Comparison of ENCODE assay signal across 21 cellular contexts in genomic region chr4:17060230-17060629, GRCh38.
"Had no signal": no experiment of that assay in that cellular context is flagged by ENCODE, and none has a peak within 500 bp of the region (broad histone marks: within the 10 kb centered on the region; RNA-seq: fewer than 3 reads in every experiment).

No MANE protein-coding gene starts in this region.

- H3K4me3 Mint-ChIP-seq: activated CD4-positive, alpha-beta memory T cell treated with anti-CD3 and anti-CD28 coated beads, Interleukin-2, amount 10 ng/mL, durations not matched to agents 7 days and 5 days; activated naive CD4-positive, alpha-beta T cell treated with anti-CD3 and anti-CD28 coated beads for 36 hours; activated naive CD8-positive, alpha-beta T cell treated with anti-CD3 and anti-CD28 coated beads, Interleukin-2, amount 10 ng/mL, durations not matched to agents 7 days and 5 days; activated T-cell treated with anti-CD3 and anti-CD28 coated beads, Interleukin-2, amount 50 U/mL, for 72 hours; natural killer cell treated with Interleukin-12 subunit alpha and Interleukin-12 subunit beta and Interleukin-15 and Interleukin-18, amount 100 ng/mL, for 72 hours; stimulated activated naive CD8-positive, alpha-beta T cell treated with anti-CD3 and anti-CD28 coated beads, Interleukin-15, Interleukin-2, amounts not matched to agents 100 ng/mL and 50 ng/mL, for 24 hours had no signal

- H3K27ac Mint-ChIP-seq: activated CD4-positive, alpha-beta memory T cell treated with anti-CD3 and anti-CD28 coated beads, Interleukin-2, amount 10 ng/mL, durations not matched to agents 7 days and 5 days; activated naive CD4-positive, alpha-beta T cell treated with anti-CD3 and anti-CD28 coated beads for 36 hours; activated naive CD8-positive, alpha-beta T cell treated with anti-CD3 and anti-CD28 coated beads, Interleukin-2, amount 10 ng/mL, durations not matched to agents 7 days and 5 days; activated T-cell treated with anti-CD3 and anti-CD28 coated beads, Interleukin-2, amount 50 U/mL, for 72 hours; natural killer cell treated with Interleukin-12 subunit alpha and Interleukin-12 subunit beta and Interleukin-15 and Interleukin-18, amount 100 ng/mL, for 72 hours; stimulated activated naive CD8-positive, alpha-beta T cell treated with anti-CD3 and anti-CD28 coated beads, Interleukin-15, Interleukin-2, amounts not matched to agents 100 ng/mL and 50 ng/mL, for 24 hours had no signal

- H3K4me1 Mint-ChIP-seq: activated CD4-positive, alpha-beta memory T cell treated with anti-CD3 and anti-CD28 coated beads, Interleukin-2, amount 10 ng/mL, durations not matched to agents 7 days and 5 days; activated naive CD8-positive, alpha-beta T cell treated with anti-CD3 and anti-CD28 coated beads, Interleukin-2, amount 10 ng/mL, durations not matched to agents 7 days and 5 days had no signal

- H3K36me3 ChIP-seq: cardiac muscle cell, gastrocnemius medialis, ovary, suprapubic skin, tibial nerve had no signal

- H3K9me3 ChIP-seq: gastrocnemius medialis, ovary, psoas muscle, suprapubic skin, tibial nerve had no signal

- H3K36me3 Mint-ChIP-seq: activated naive CD8-positive, alpha-beta T cell treated with anti-CD3 and anti-CD28 coated beads, Interleukin-2, amount 10 ng/mL, durations not matched to agents 7 days and 5 days; natural killer cell treated with Interleukin-12 subunit alpha and Interleukin-12 subunit beta and Interleukin-15 and Interleukin-18, amount 100 ng/mL, for 72 hours had no signal

- H3K4me1 ChIP-seq: gastrocnemius medialis, psoas muscle had no signal

- DNase-seq: activated CD4-positive, alpha-beta memory T cell treated with anti-CD3 and anti-CD28 coated beads, Interleukin-2, amount 10 ng/mL, durations not matched to agents 7 days and 5 days; activated CD4-positive, alpha-beta T cell treated with anti-CD3 and anti-CD28 coated beads for 48 hours; activated effector memory CD4-positive, alpha-beta T cell treated with Interleukin-2 at 50 U/mL for 16 hours; activated naive CD4-positive, alpha-beta T cell treated with anti-CD3 and anti-CD28 coated beads for 36 hours; activated naive CD8-positive, alpha-beta T cell treated with anti-CD3 and anti-CD28 coated beads, Interleukin-2, amount 10 ng/mL, durations not matched to agents 7 days and 5 days; activated T-cell treated with anti-CD3 and anti-CD28 coated beads, Interleukin-2, amount 50 U/mL, for 72 hours; amygdala; gastrocnemius medialis; hippocampal formation; left ventricle myocardium superior; ovary; psoas muscle; right cardiac atrium; stimulated activated CD4-positive, alpha-beta T cell treated with anti-CD3 and anti-CD28 coated beads, Interleukin-1b, Interleukin-23, amount 100 ng/mL, for 48 hours; T-helper 2 cell had no signal

- H3K27me3 ChIP-seq: cardiac muscle cell, gastrocnemius medialis, ovary, suprapubic skin, tibial nerve had no signal

- H3K4me3 ChIP-seq: cardiac muscle cell, gastrocnemius medialis, ovary, psoas muscle, skin epidermis, suprapubic skin, tibial nerve had no signal

- H3K27me3 Mint-ChIP-seq: activated CD4-positive, alpha-beta memory T cell treated with anti-CD3 and anti-CD28 coated beads, Interleukin-2, amount 10 ng/mL, durations not matched to agents 7 days and 5 days; activated naive CD8-positive, alpha-beta T cell treated with anti-CD3 and anti-CD28 coated beads, Interleukin-2, amount 10 ng/mL, durations not matched to agents 7 days and 5 days; natural killer cell treated with Interleukin-12 subunit alpha and Interleukin-12 subunit beta and Interleukin-15 and Interleukin-18, amount 100 ng/mL, for 72 hours; stimulated activated naive CD8-positive, alpha-beta T cell treated with anti-CD3 and anti-CD28 coated beads, Interleukin-15, Interleukin-2, amounts not matched to agents 100 ng/mL and 50 ng/mL, for 24 hours had no signal

- H3K27ac ChIP-seq: cardiac muscle cell, gastrocnemius medialis, psoas muscle had no signal

- H3K9me3 Mint-ChIP-seq: activated CD4-positive, alpha-beta memory T cell treated with anti-CD3 and anti-CD28 coated beads, Interleukin-2, amount 10 ng/mL, durations not matched to agents 7 days and 5 days; activated naive CD4-positive, alpha-beta T cell treated with anti-CD3 and anti-CD28 coated beads for 36 hours; activated naive CD8-positive, alpha-beta T cell treated with anti-CD3 and anti-CD28 coated beads, Interleukin-2, amount 10 ng/mL, durations not matched to agents 7 days and 5 days; stimulated activated naive CD8-positive, alpha-beta T cell treated with anti-CD3 and anti-CD28 coated beads, Interleukin-15, Interleukin-2, amounts not matched to agents 100 ng/mL and 50 ng/mL, for 24 hours had no signal

- ATAC-seq: activated T-cell treated with anti-CD3 and anti-CD28 coated beads, Interleukin-2, amount 50 U/mL, for 72 hours; natural killer cell treated with Interleukin-12 subunit alpha and Interleukin-12 subunit beta and Interleukin-15 and Interleukin-18, amount 100 ng/mL, for 72 hours; psoas muscle; right cardiac atrium had no signal
